10 cellular contexts compared by ENCODE assay signal in the genomic region with DNA sequence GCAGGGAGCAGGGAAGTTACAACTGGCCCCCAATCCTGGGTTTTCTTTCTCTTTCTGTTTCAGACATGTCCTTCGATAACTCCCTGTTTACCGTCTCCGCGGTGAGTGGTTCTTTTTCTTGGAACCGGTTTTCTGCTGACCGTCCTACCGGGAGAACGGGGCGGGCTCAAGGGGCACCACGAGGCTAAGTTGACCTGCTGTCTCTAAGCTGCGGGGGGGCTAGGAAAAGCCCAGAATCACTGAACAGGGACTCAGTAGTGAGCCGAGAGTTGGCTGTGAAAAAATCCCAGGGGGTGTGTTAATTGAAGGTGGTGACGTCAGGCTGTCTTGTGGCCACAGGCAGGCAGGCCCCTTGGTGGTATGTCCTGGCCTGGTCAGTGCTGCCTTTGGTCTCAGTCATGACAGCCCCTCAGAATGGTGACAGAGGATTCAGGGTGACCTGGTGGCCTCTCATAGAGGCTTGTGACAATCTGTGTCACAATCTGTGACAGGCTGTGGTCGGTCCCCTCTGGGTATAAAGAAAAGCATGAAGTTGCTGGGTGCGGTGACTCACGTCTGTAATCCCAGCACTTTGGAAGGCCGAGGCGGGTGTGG. TPM values are rescaled to one million over a fixed set of nuclear protein-coding genes. Genes with fewer than 3 reads are reported as not detected.
DNase-seq lines count a peak whose midpoint lies in the region; ATAC-seq and TF ChIP-seq lines count a peak whose summit lies in the region.
"Had no signal": no experiment of that assay in that cellular context is flagged by ENCODE, and none has a peak within 500 bp of the region (broad histone marks: within the 10 kb centered on the region; RNA-seq: fewer than 3 reads in every experiment).

No MANE protein-coding gene starts in this region.

- H3K36me3 Mint-ChIP-seq in T-cell: no peaks in the 10 kb centered on the region

- H4K8ac ChIP-seq in trophoblast cell (ENCODE audit: low read depth, low read length): no peak overlapping the region

- DNase-seq in ELR (ENCODE audit: low read depth) (peak; percentile 72), RWPE1 (ENCODE audit: low spot score) (no peak), fibroblast of mammary gland (ENCODE audit: low read depth) (peak; percentile 72), trophoblast cell (peak; percentile 96 to 97), WERI-Rb-1 (no peak), T-cell (no peak)
- DNase-seq: KG1, SW 1271 had no signal

- H3K9ac ChIP-seq in trophoblast cell (ENCODE audit: low read length): no peak overlapping the region

- no peak overlapping the region for H3K4ac ChIP-seq in trophoblast cell (ENCODE audit: low read depth, low read length)

- no peaks in the 10 kb centered on the region for H3K27me3 Mint-ChIP-seq in T-cell

- H2BK12ac ChIP-seq in trophoblast cell (ENCODE audit: low read length): no peak overlapping the region

- POLR2A ChIA-PET in RWPE1 (lab: Yijun Ruan, JAX; ENCODE audit: low non-redundant PET) (no interaction called here), T-cell (lab: Charles Lee) (no interaction called here)

- H3K4me1 ChIP-seq in trophoblast cell (ENCODE audit: control insufficient read depth in 1 of 2, insufficient read depth in 2 of 2, low read length in 2 of 2): peaks cover 0 to 4% of the 10 kb centered on the region in 2 experiments

- H3K18ac ChIP-seq in trophoblast cell (ENCODE audit: low read length): no peak overlapping the region

- H2BK120ac ChIP-seq in trophoblast cell (ENCODE audit: insufficient read depth, low read length, poor library complexity): no peak overlapping the region

- H3K36me3 ChIP-seq in trophoblast cell (ENCODE audit: control insufficient read depth in 1 of 2, insufficient read depth in 2 of 2, low read length in 2 of 2) (no peaks in the 10 kb centered on the region), WERI-Rb-1 (no peaks in the 10 kb centered on the region)

- H3K9me3 Mint-ChIP-seq in T-cell: no peaks in the 10 kb centered on the region

- H3K79me1 ChIP-seq in trophoblast cell (ENCODE audit: low read length): peaks cover 1% of the 10 kb centered on the region

- no peak overlapping the region for H2BK5ac ChIP-seq in trophoblast cell (ENCODE audit: low read depth, low read length, poor library complexity)

- H3K4me3 ChIP-seq in fibroblast of mammary gland (ENCODE audit: control insufficient read depth, low read depth, low read length): no peak overlapping the region
- no peak overlapping the region for H3K4me3 ChIP-seq in trophoblast cell (ENCODE audit: low read depth, low read length)
- H3K4me3 ChIP-seq in WERI-Rb-1 (ENCODE audit: low read depth, low read length): no peak overlapping the region

- ATAC-seq in GM21528 (IDR thresholded peaks at IDR 0.05; ENCODE audit: low FRiP score, unreplicated experiment) (no peak), HG02870 (IDR thresholded peaks at IDR 0.05; ENCODE audit: unreplicated experiment) (no peak), T-cell (replicated peaks in 1 of 4) (no peak)

- no peaks in the 10 kb centered on the region for H3K79me2 ChIP-seq in trophoblast cell (ENCODE audit: control insufficient read depth, insufficient read depth, low read length, poor library complexity)

- CTCF ChIA-PET in RWPE1 (lab: Yijun Ruan, JAX) (interaction anchor here (0.7 to 1.9 kb wide), 4 partner anchors 10 to 402 kb away, joined by 3 to 11 read pairs (median 7); a partner anchor contains a TSS), T-cell (lab: Charles Lee) (interaction anchor here in 1 of 2 donors (0.5 to 1.6 kb wide), 2 partner anchors 27 to 540 kb away, joined by 3 to 31 read pairs; a partner anchor contains a TSS)

- no peak overlapping the region for H3K4me2 ChIP-seq in trophoblast cell (ENCODE audit: low read length)

- no CpG with 5 or more reads among the region's 18 CpGs for WGBS in trophoblast cell (ENCODE audit: extremely low coverage, insufficient coverage, insufficient read length)

- no peak overlapping the region for H3K14ac ChIP-seq in trophoblast cell (ENCODE audit: low read length)

- H3K23ac ChIP-seq in trophoblast cell (ENCODE audit: low read length): no peak overlapping the region

- H3K4me1 Mint-ChIP-seq in T-cell: peaks cover 12 to 17% (median 17%) of the 10 kb centered on the region in 3 donors

- no peaks in the 10 kb centered on the region for H3K9me3 ChIP-seq in trophoblast cell (ENCODE audit: insufficient read depth, low read depth, low read length)
- no peaks in the 10 kb centered on the region for H3K9me3 ChIP-seq in WERI-Rb-1 (ENCODE audit: severe bottlenecking)

- H3K27me3 ChIP-seq in trophoblast cell (ENCODE audit: insufficient read depth, low read length) (no peaks in the 10 kb centered on the region), WERI-Rb-1 (ENCODE audit: insufficient read depth, low read depth, severe bottlenecking) (no peaks in the 10 kb centered on the region)

- H3K4me3 Mint-ChIP-seq in T-cell: no peak overlapping the region

- H3K27ac ChIP-seq in RWPE1: peak overlapping the region; percentile 45
- H3K27ac ChIP-seq in trophoblast cell (ENCODE audit: low read depth, low read length): no peak overlapping the region
- no peak overlapping the region for H3K27ac ChIP-seq in WERI-Rb-1

- no peak overlapping the region for H3K27ac Mint-ChIP-seq in T-cell

- no peak for TF ChIP-seq CTCF in RWPE1 (conservative IDR thresholded peaks at IDR 0.05; ENCODE audit: low read depth)
- TF ChIP-seq CTCF in fibroblast of mammary gland (conservative IDR thresholded peaks at IDR 0.05; ENCODE audit: control insufficient read depth, insufficient read depth, low read depth, low read length): no peak
- no peak for TF ChIP-seq CTCF in WERI-Rb-1 (IDR thresholded peaks at IDR 0.05; ENCODE audit: low read depth, low read length)

- no peak overlapping the region for H4K91ac ChIP-seq in trophoblast cell (ENCODE audit: low read depth, low read length)

- no peak overlapping the region for H2AFZ ChIP-seq in trophoblast cell (ENCODE audit: insufficient read depth, low read length, poor library complexity)

- no peak overlapping the region for H2AK5ac ChIP-seq in trophoblast cell (ENCODE audit: low read length)

- H4K12ac ChIP-seq in trophoblast cell (ENCODE audit: low read depth, low read length): no peak overlapping the region

RNA-seq across cellular contexts. Expression of a gene that starts 8.1 kb away (rescaled TPM):
- 77.7 and 79.2 TPM in 2 replicates for polyA plus RNA-seq in trophoblast cell (2013)
- total RNA-seq in T-cell: 10 to 100 TPM; 22.3 to 35.2 (median 30.8) TPM

RNA-seq across cellular contexts. Expression of a gene that starts 15.0 kb away (rescaled TPM):
- polyA plus RNA-seq in trophoblast cell (2013): 0.38 and 0.44 TPM in 2 replicates
- 1 to 10 TPM in 3 of 5 donors, under 1 TPM in 2; 0.51 to 1.8 (median 1.0) TPM for total RNA-seq in T-cell

RNA-seq across cellular contexts. Expression of a gene that starts 27.2 kb away (rescaled TPM):
- polyA plus RNA-seq in trophoblast cell (2013): 19.6 and 20.0 TPM in 2 replicates
- total RNA-seq in T-cell: 10 to 100 TPM in 2 of 5 donors, 1 to 10 TPM in 3; 6.1 to 11.4 (median 9.5) TPM

Comparison
In these comparisons a context has a peak if more than half of its experiments do, and no peak if none do; other contexts are left out.
1. DNase-seq: peak in ELR (single experiment), fibroblast of mammary gland (single experiment) and trophoblast cell (2 of 2); none in RWPE1 (single experiment), WERI-Rb-1 (single experiment) and T-cell (0 of 34).